Comparison of ENCODE assay signal across 8 cellular contexts in genomic region chr22:37167176-37167980, GRCh38. TPM values are rescaled to one million over a fixed set of nuclear protein-coding genes. Genes with fewer than 3 reads are reported as not detected.
DNase-seq lines count a peak whose midpoint lies in the region; ATAC-seq and TF ChIP-seq lines count a peak whose summit lies in the region.
"Had no signal": no experiment of that assay in that cellular context is flagged by ENCODE, and none has a peak within 500 bp of the region (broad histone marks: within the 10 kb centered on the region; RNA-seq: fewer than 3 reads in every experiment).

No MANE protein-coding gene starts in this region.

- H3K27me3 ChIP-seq in thoracic aorta (replicated peaks; ENCODE audit: insufficient read depth), result no peaks in the 10 kb centered on the region

- H3K36me3 ChIP-seq in thoracic aorta, result no peaks in the 10 kb centered on the region

- H3K9me3 Mint-ChIP-seq in activated CD4-positive, alpha-beta T cell treated with anti-CD3 and anti-CD28 coated beads for 36 hours (ENCODE audit: low read depth), result no peaks in the 10 kb centered on the region

- DNase-seq in activated CD4-positive, alpha-beta T cell treated with anti-CD3 and anti-CD28 coated beads for 36 hours, result peak; percentile 1
- DNase-seq in activated CD4-positive, alpha-beta T cell treated with anti-CD3 and anti-CD28 coated beads, Interleukin-2, amount 50 U/mL, for 4 hours, result no peak
- DNase-seq in Right ventricle myocardium inferior (ENCODE audit: missing footprints) (peak; percentile 65), thoracic aorta (ENCODE audit: low spot score) (no peak), ACHN (no peak)

- in situ Hi-C loops in ACHN (cut with HindIII; ENCODE audit: low pct_ligation_motif_present, low pct_unique_long_range_greater_than_20kb, low sequenced_read_pairs), result no loop called here

- no peaks in the 10 kb centered on the region for H3K9me3 ChIP-seq in thoracic aorta

- peaks cover 64% of the 10 kb centered on the region for H3K4me1 Mint-ChIP-seq in activated CD4-positive, alpha-beta T cell treated with anti-CD3 and anti-CD28 coated beads for 36 hours

- POLR2A ChIA-PET in activated CD4-positive, alpha-beta T cell treated with anti-CD3 and anti-CD28 coated beads for 36 hours (lab: Charles Lee), result interaction anchor here (0.5 to 1.5 kb wide), 2 partner anchors 32 to 45 kb away, joined by 3 to 4 read pairs; no protein-coding TSS in a partner anchor

- H3K4me3 Mint-ChIP-seq in activated CD4-positive, alpha-beta T cell treated with anti-CD3 and anti-CD28 coated beads for 36 hours, result peak overlapping the region; percentile 53

- H3K27ac Mint-ChIP-seq in activated CD4-positive, alpha-beta T cell treated with anti-CD3 and anti-CD28 coated beads for 36 hours, result peak overlapping the region; percentile 49

- no peak for TF ChIP-seq CTCF in thoracic aorta (IDR thresholded peaks at IDR 0.05)

- no peak overlapping the region for H3K27ac ChIP-seq in thoracic aorta
- H3K27ac ChIP-seq: GM23248 had no signal

- CTCF ChIA-PET in activated CD4-positive, alpha-beta T cell treated with anti-CD3 and anti-CD28 coated beads for 36 hours (lab: Charles Lee), result interaction anchor here (0.6 to 3.3 kb wide), 12 partner anchors 11 to 1791 kb away, joined by 3 to 36 read pairs (median 6); partner anchors contain the start of gene IL2RB

- peaks cover 4 to 14% of the 10 kb centered on the region in 2 donors for H3K4me1 ChIP-seq in thoracic aorta (ENCODE audit: control insufficient read depth in 1 of 2, low read depth in 2 of 2)

- no peak for ATAC-seq in activated CD4-positive, alpha-beta T cell treated with anti-CD3 and anti-CD28 coated beads for 36 hours
- ATAC-seq in Right ventricle myocardium inferior (no peak), thoracic aorta (ENCODE audit: insufficient number of reproducible peaks, low FRiP score, low read depth) (no peak), GM19035 (IDR thresholded peaks at IDR 0.05; ENCODE audit: unreplicated experiment) (no peak)

- H3K36me3 Mint-ChIP-seq in activated CD4-positive, alpha-beta T cell treated with anti-CD3 and anti-CD28 coated beads for 36 hours (ENCODE audit: low read depth), result no peaks in the 10 kb centered on the region

- intact Hi-C loops in activated CD4-positive, alpha-beta T cell treated with anti-CD3 and anti-CD28 coated beads for 36 hours (cut with DNase I, micrococcal nuclease), result no loop called here
- intact Hi-C loops in Right ventricle myocardium inferior (cut with DNase I), result loop anchor here (2.0 to 10.0 kb wide), 2 partner anchors 93 kb away; no protein-coding TSS in a partner anchor

- no peaks in the 10 kb centered on the region for H3K27me3 Mint-ChIP-seq in activated CD4-positive, alpha-beta T cell treated with anti-CD3 and anti-CD28 coated beads for 36 hours

- H3K4me3 ChIP-seq in thoracic aorta, result peak overlapping the region; percentile 12
- H3K4me3 ChIP-seq: GM23248 had no signal

RNA-seq across cellular contexts. Expression of gene IL2RB, which starts 17.7 kb away (rescaled TPM):
- 100 to 1,000 TPM; 204 to 231 TPM for total RNA-seq in activated CD4-positive, alpha-beta T cell treated with anti-CD3 and anti-CD28 coated beads for 36 hours
- 1.3 TPM for total RNA-seq in Right ventricle myocardium inferior
- total RNA-seq in thoracic aorta, result 10 to 100 TPM in 1 of 2 donors, 1 to 10 TPM in 1; 2.0 to 13.1 TPM
- total RNA-seq: GM23248, occipital lobe had no signal

RNA-seq across cellular contexts. Expression of gene C1QTNF6, which starts 20.7 kb away (rescaled TPM):
- 1 to 10 TPM; 8.4 to 8.7 TPM for total RNA-seq in activated CD4-positive, alpha-beta T cell treated with anti-CD3 and anti-CD28 coated beads for 36 hours
- total RNA-seq in Right ventricle myocardium inferior (1.6 TPM), thoracic aorta (1 to 10 TPM; 1.9 to 2.1 TPM)

RNA-seq across cellular contexts. Expression of gene SSTR3, which starts 44.9 kb away (rescaled TPM):
- total RNA-seq in activated CD4-positive, alpha-beta T cell treated with anti-CD3 and anti-CD28 coated beads for 36 hours, result 10 to 100 TPM; 14.8 to 15.6 TPM
- total RNA-seq in Right ventricle myocardium inferior (not detected), thoracic aorta (not detected)
- total RNA-seq: GM23248, occipital lobe had no signal

RNA-seq across cellular contexts. Expression of gene TMPRSS6, which starts 57.9 kb away (rescaled TPM):
- total RNA-seq in activated CD4-positive, alpha-beta T cell treated with anti-CD3 and anti-CD28 coated beads for 36 hours, result 10 to 100 TPM; 17.6 to 20.2 TPM
- total RNA-seq in Right ventricle myocardium inferior (not detected), thoracic aorta (not detected)
- total RNA-seq: GM23248, occipital lobe had no signal

Comparison
In these comparisons a context has a peak if more than half of its experiments do, and no peak if none do; other contexts are left out.
1. DNase-seq: peak in activated CD4-positive, alpha-beta T cell treated with anti-CD3 and anti-CD28 coated beads for 36 hours (single experiment) and Right ventricle myocardium inferior (single experiment); none in activated CD4-positive, alpha-beta T cell treated with anti-CD3 and anti-CD28 coated beads, Interleukin-2, amount 50 U/mL, for 4 hours (0 of 2), thoracic aorta (single experiment) and ACHN (single experiment).
2. RNA of gene IL2RB, which starts 17.7 kb away (total RNA-seq): 204 to 231 TPM in activated CD4-positive, alpha-beta T cell treated with anti-CD3 and anti-CD28 coated beads for 36 hours; 2.0 to 13.1 TPM in thoracic aorta and 1.3 TPM in Right ventricle myocardium inferior (single experiment); every median in the first group is over 10 times any median in the second.
3. RNA of gene SSTR3, which starts 44.9 kb away (total RNA-seq): 14.8 to 15.6 TPM in activated CD4-positive, alpha-beta T cell treated with anti-CD3 and anti-CD28 coated beads for 36 hours; not detected in Right ventricle myocardium inferior (single experiment) and not detected in thoracic aorta; every median in the first group is over 10 times any median in the second.